ENCODE assay signal across 1 cellular context in the genomic region with DNA sequence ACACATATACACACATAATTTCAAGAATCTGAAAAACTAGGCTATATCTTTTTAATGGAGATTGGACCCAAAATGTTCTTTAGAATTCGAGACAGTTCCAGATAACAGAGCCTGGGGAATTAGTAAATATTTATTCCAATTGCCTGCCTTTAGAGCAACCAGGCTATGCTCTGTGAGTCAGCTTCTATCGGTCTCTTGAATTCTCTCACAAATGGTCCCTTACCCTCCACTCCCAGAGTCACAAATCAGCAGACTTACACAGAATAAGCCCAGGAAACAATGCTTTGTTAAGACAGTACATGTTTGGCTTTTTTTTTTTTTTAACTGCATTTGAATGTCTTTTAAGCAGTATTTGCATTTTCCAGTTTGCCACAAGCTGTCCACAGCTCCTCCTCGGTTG.
TF ChIP-seq lines count a peak whose summit lies in the region.

No MANE protein-coding gene starts in this region.

TF ChIP-seq in IMR-90, 13 proteins besides CTCF, POLR2A, EP300 and RAD21:
- TF ChIP-seq FOS (IDR thresholded peaks at IDR 0.05; ENCODE audit: low read depth, low read length), result peak; percentile 20; the same call in 1 of the 2 replicates
- TF ChIP-seq, protein P1, sequence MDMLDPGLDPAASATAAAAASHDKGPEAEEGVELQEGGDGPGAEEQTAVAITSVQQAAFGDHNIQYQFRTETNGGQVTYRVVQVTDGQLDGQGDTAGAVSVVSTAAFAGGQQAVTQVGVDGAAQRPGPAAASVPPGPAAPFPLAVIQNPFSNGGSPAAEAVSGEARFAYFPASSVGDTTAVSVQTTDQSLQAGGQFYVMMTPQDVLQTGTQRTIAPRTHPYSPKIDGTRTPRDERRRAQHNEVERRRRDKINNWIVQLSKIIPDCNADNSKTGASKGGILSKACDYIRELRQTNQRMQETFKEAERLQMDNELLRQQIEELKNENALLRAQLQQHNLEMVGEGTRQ (IDR thresholded peaks at IDR 0.05; ENCODE audit: low read depth, low read length), result no peak
